In genomic region chr6:4295789-4296165, GRCh38 we compare ENCODE assay signal across 25 cellular contexts.
"Had no signal": no experiment of that assay in that cellular context is flagged by ENCODE, and none has a peak within 500 bp of the region (broad histone marks: within the 10 kb centered on the region; RNA-seq: fewer than 3 reads in every experiment).

No MANE protein-coding gene starts in this region.

- H3K4me1 ChIP-seq: parathyroid adenoma, psoas muscle, right lobe of liver, sigmoid colon, stomach, vagina had no signal

- ATAC-seq: natural killer cell; psoas muscle; right cardiac atrium; right lobe of liver; stimulated activated effector memory CD8-positive, alpha-beta T cell treated with anti-CD3 and anti-CD28 coated beads, Interleukin-12 subunit alpha, Interleukin-12 subunit beta, amount 100 ng/mL, for 72 hours; stimulated activated naive B cell treated with anti-CD40 and anti-IgM and Interleukin-4, amounts not matched to agents 10 μg/mL and 1 μg/mL and 100 μg/mL, for 72 hours had no signal

- DNase-seq: natural killer cell; occipital lobe; ovary; posterior cingulate gyrus; psoas muscle; right cardiac atrium; right lobe of liver; sigmoid colon; small intestine; stimulated activated CD4-positive, alpha-beta T cell treated with anti-CD3 and anti-CD28 coated beads, Interleukin-15, amount 100 ng/mL, for 24 hours; stimulated activated CD4-positive, alpha-beta T cell treated with anti-CD3 and anti-CD28 coated beads, Interleukin-2, amount 100 ng/mL, for 24 hours; stimulated activated CD4-positive, alpha-beta T cell treated with anti-CD3 and anti-CD28 coated beads, Interleukin-2, amount 100 ng/mL, for 48 hours; stimulated activated CD4-positive, alpha-beta T cell treated with anti-CD3 and anti-CD28 coated beads, Interleukin-4, amount 100 ng/mL, for 24 hours; stimulated activated naive B cell treated with anti-CD40 and anti-IgM and Interleukin-4, amounts not matched to agents 10 μg/mL and 1 μg/mL and 100 μg/mL, for 72 hours; stimulated activated naive CD4-positive, alpha-beta T cell treated with Interleukin-2 at 50 U/mL for 16 hours; stomach; thyroid gland; upper lobe of left lung had no signal

- H3K4me3 ChIP-seq: neural progenitor cell, ovary, psoas muscle, right lobe of liver, sigmoid colon, stomach, thoracic aorta, thyroid gland, tibial nerve, upper lobe of left lung, vagina had no signal

- H3K36me3 ChIP-seq: neural progenitor cell, ovary, right lobe of liver, sigmoid colon, stomach, thoracic aorta, thyroid gland, tibial nerve, upper lobe of left lung, vagina had no signal

- H3K27me3 ChIP-seq: neural progenitor cell, ovary, right lobe of liver, sigmoid colon, stomach, thyroid gland, tibial nerve, upper lobe of left lung, vagina had no signal

- FAIRE-seq: small intestine, urothelium cell line had no signal

- H3K27ac ChIP-seq: neural progenitor cell, ovary, parathyroid adenoma, psoas muscle, right lobe of liver, sigmoid colon, stomach, thoracic aorta, thyroid gland, upper lobe of left lung, vagina had no signal

- H3K9me3 ChIP-seq: ovary, right lobe of liver, sigmoid colon, thoracic aorta, thyroid gland, upper lobe of left lung, vagina had no signal
